In the genomic region with DNA sequence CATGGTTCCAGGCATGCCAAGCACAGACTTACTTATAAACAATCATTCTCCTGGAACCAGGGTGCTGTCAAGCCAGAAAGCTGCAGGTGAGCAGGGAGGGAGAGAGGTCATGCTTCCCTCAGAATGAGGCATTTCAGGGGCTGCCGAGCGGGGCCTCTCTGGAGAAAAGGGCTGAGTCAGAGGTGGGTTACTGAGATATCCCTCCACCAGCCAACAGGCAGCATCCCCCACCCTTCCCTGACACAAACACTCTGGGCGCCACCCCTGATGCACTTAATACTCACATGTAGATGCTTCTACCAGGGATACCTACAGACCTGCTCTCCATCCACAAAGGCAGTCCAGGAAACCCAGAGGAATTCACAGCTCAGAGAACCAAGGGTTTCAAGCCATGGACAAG, we compare ENCODE assay signal across 9 cellular contexts. TPM values are rescaled to one million over a fixed set of nuclear protein-coding genes. Genes with fewer than 3 reads are reported as not detected.
DNase-seq lines count a peak whose midpoint lies in the region; ATAC-seq, FAIRE-seq and TF ChIP-seq lines count a peak whose summit lies in the region.
"Had no signal": no experiment of that assay in that cellular context is flagged by ENCODE, and none has a peak within 500 bp of the region (broad histone marks: within the 10 kb centered on the region; RNA-seq: fewer than 3 reads in every experiment).

No MANE protein-coding gene starts in this region.

- CTCF ChIA-PET in K562 (lab: Yijun Ruan, JAX; ENCODE audit: low intra/inter-chr PET ratio), result no interaction called here

- H3K4me1 ChIP-seq in left ventricle myocardium inferior, result peaks cover 89% of the 10 kb centered on the region
- peaks cover 64% of the 10 kb centered on the region in 2 experiments for H3K4me1 ChIP-seq in K562 (replicated peaks in 1 of 2; ENCODE audit: control insufficient read depth in 2 of 2, insufficient read depth in 2 of 2, low read length in 2 of 2)
- peaks cover 51% of the 10 kb centered on the region for H3K4me1 ChIP-seq in mesodermal cell (ENCODE audit: control insufficient read depth, insufficient read depth, low read length, poor library complexity, severe bottlenecking)

- no peak for DNase-seq in left ventricle myocardium inferior
- DNase-seq in Right ventricle myocardium inferior (ENCODE audit: missing footprints), result no peak
- DNase-seq in K562 (ENCODE audit: extremely low read depth in 1 of 4, low spot score in 3 of 4), result peak in 3 of 4 experiments; percentile 40 to 85 (median 77)
- no peak for DNase-seq in NCI-H2171 treated with DMSO at 0.1 percent for 48 hours (lab: John Stamatoyannopoulos, UW)
- no peak for DNase-seq in germinal center (ENCODE audit: low spot score)
- DNase-seq in KG1 (lab: John Stamatoyannopoulos, UW), result no peak
- DNase-seq: MV-4-11 had no signal

- H4K20me1 ChIP-seq in K562 (replicated peaks; ENCODE audit: control insufficient read depth, insufficient read depth, low read length), result peaks cover 6% of the 10 kb centered on the region; the same call in 1 of the 2 replicates

- no peaks in the 10 kb centered on the region for H3K27me3 ChIP-seq in left ventricle myocardium inferior (ENCODE audit: low read depth)
- H3K27me3 ChIP-seq in K562 (ENCODE audit: control insufficient read depth in 2 of 2, insufficient read depth in 2 of 2, low read length in 2 of 2), result no peaks in the 10 kb centered on the region

- POLR2A ChIA-PET in K562 (lab: Yijun Ruan, JAX), result no interaction called here

- H3K9ac ChIP-seq in K562 (ENCODE audit: insufficient read depth in 1 of 2, low read depth in 2 of 2, low read length in 2 of 2), result peak overlapping the region; percentile 78 to 85; a peak in 3 of 4 replicates

- TF ChIP-seq CTCF in left ventricle myocardium inferior (IDR thresholded peaks at IDR 0.05; ENCODE audit: borderline replicate concordance) (no peak), K562 (IDR thresholded peaks at IDR 0.05 in 2 of 3, conservative IDR thresholded peaks at IDR 0.05 in 1 of 3; ENCODE audit: insufficient read depth in 2 of 3, low read depth in 1 of 3, low read length in 3 of 3) (no peak)

- peaks cover 95% of the 10 kb centered on the region for H3K79me2 ChIP-seq in K562 (ENCODE audit: control insufficient read depth, insufficient read depth, low read length)

- 9% methylated on average over 3 of the region's 3 CpGs for WGBS in K562 (ENCODE audit: insufficient coverage, low coverage, missing lambda C conversion rate)
- WGBS in mesodermal cell (ENCODE audit: insufficient coverage in 2 of 2), 2 experiments, result 90% methylated on average over 1 of the region's 3 CpGs; no CpG with 5 or more reads in 1 of the 2 experiments

- H3K36me3 ChIP-seq in left ventricle myocardium inferior, result no peaks in the 10 kb centered on the region
- peaks cover 43% of the 10 kb centered on the region for H3K36me3 ChIP-seq in K562 (ENCODE audit: control insufficient read depth, insufficient read depth, low read length)
- H3K36me3 ChIP-seq in mesodermal cell (ENCODE audit: control insufficient read depth, insufficient read depth, low read length), result peaks cover 23% of the 10 kb centered on the region

- TF ChIP-seq EP300 in K562 (IDR thresholded peaks at IDR 0.05; ENCODE audit: low read length), result no peak; the same call in 1 of the 2 replicates

- H3K4me3 ChIP-seq in left ventricle myocardium inferior (no peak overlapping the region), K562 (peak overlapping the region; percentile 37; the same call in 1 of the 2 replicates), mesodermal cell (ENCODE audit: extremely low read depth, insufficient read depth, low read length, poor library complexity, severe bottlenecking) (no peak overlapping the region)

- peak; percentile 49; the same call in 1 of the 2 replicates for TF ChIP-seq POLR2A in K562 (conservative IDR thresholded peaks at IDR 0.05)

- no peak for TF ChIP-seq RAD21 in K562 (CRISPR knock-in tag; conservative IDR thresholded peaks at IDR 0.05 in 1 of 2, IDR thresholded peaks at IDR 0.05 in 1 of 2)

- no peaks in the 10 kb centered on the region for H3K9me3 ChIP-seq in left ventricle myocardium inferior (replicated peaks)
- no peaks in the 10 kb centered on the region for H3K9me3 ChIP-seq in K562 (replicated peaks; ENCODE audit: control insufficient read depth, insufficient read depth, low read depth, low read length)
- H3K9me3 ChIP-seq in mesodermal cell (ENCODE audit: control insufficient read depth, low read length), result no peaks in the 10 kb centered on the region

- no TSS peak for BruUV-seq in K562 (replicated peaks; lab: Mats Ljungman, UMichigan)

- intact Hi-C loops in left ventricle myocardium inferior (cut with micrococcal nuclease) (no loop called here), Right ventricle myocardium inferior (cut with DNase I) (no loop called here), K562 (cut with micrococcal nuclease) (no loop called here)

- no peak for ATAC-seq in Right ventricle myocardium inferior
- ATAC-seq in K562, result peak; percentile 6
- no peak for ATAC-seq in HG03045 (IDR thresholded peaks at IDR 0.05; ENCODE audit: unreplicated experiment)

- H3K27ac ChIP-seq in left ventricle myocardium inferior (replicated peaks), result peak overlapping the region; percentile 97
- peak overlapping the region; percentile 98 for H3K27ac ChIP-seq in K562 (ENCODE audit: extremely low read depth, low read depth, low read length)
- H3K27ac ChIP-seq in mesodermal cell (ENCODE audit: low read depth, low read length, severe bottlenecking), result peak overlapping the region; percentile 96

- in situ Hi-C loops in K562 (cut with MboI), result no loop called here

- peak overlapping the region; percentile 92 for H3K4me2 ChIP-seq in K562 (ENCODE audit: insufficient read depth, low read length)

- FAIRE-seq in K562 (lab: Jason Lieb, UNC), result peak; percentile 15

- H3K9me1 ChIP-seq in K562 (ENCODE audit: control insufficient read depth, insufficient read depth, low read length), result peaks cover 2% of the 10 kb centered on the region

- H2AFZ ChIP-seq in K562 (ENCODE audit: low read depth, low read length), result no peak overlapping the region

RNA-seq across cellular contexts. Expression of a gene that starts 13.1 kb away (rescaled TPM):
- total RNA-seq in left ventricle myocardium inferior (69.8 TPM), Right ventricle myocardium inferior (77.9 TPM), K562 (2014; rRNA removed) (39.1 and 55.1 TPM in 2 replicates), K562 (2014; rRNA removed; fragmentation: Illumina TruSeq; extraction: Trizol) (18.5 and 22.8 TPM in 2 replicates), K562 (2015; rRNA removed; fragmentation: Illumina TruSeq; extraction: Trizol) (27.1 and 27.6 TPM in 2 replicates), K562 (2021) (90.1 and 94.3 TPM in 2 replicates)
- total RNA-seq in K562 (2011; cell fraction: chromatin; rRNA removed; ENCODE audit: low replicate concordance), result 24.8 and 55.6 TPM in 2 replicates
- 29.2 and 31.0 TPM in 2 replicates for total RNA-seq in K562 (2011; cell fraction: nucleolus; rRNA removed)
- 30.9 and 40.1 TPM in 2 replicates for total RNA-seq in K562 (2011; cell fraction: nucleoplasm; rRNA removed)
- polyA plus RNA-seq in K562 (2011; rRNA removed) (57.8 and 73.8 TPM in 2 replicates), K562 (2014; fragmentation: Illumina TruSeq; extraction: Trizol) (62.9 and 78.0 TPM in 2 replicates), K562 (2014; fragmentation: Nextera tagmentation; extraction: Ambion mirVana) (1 to 10 TPM in 1 of 2 experiments, under 1 TPM in 1; 0.69 to 1.7 TPM), K562 (2014; rRNA removed) (59.0 and 63.1 TPM in 2 replicates)
- polyA plus RNA-seq in K562 (2011; cell fraction: cytosol; rRNA removed), result 46.1 and 62.2 TPM in 2 replicates
- 37.6 and 46.3 TPM in 2 replicates for polyA plus RNA-seq in K562 (2011; cell fraction: nucleus; rRNA removed)
- 62.9 and 132 TPM in 2 replicates for polyA plus RNA-seq in K562 (2012)
- 49.4 and 58.5 TPM in 2 replicates for polyA minus RNA-seq in K562 (2011; rRNA and poly(A)+ RNA removed)
- 25.9 and 28.4 TPM in 2 replicates for polyA minus RNA-seq in K562 (2011; cell fraction: cytosol; rRNA and poly(A)+ RNA removed)
- polyA minus RNA-seq in K562 (2011; cell fraction: nucleus; rRNA and poly(A)+ RNA removed), result 9.8 and 13.2 TPM in 2 replicates
- 40.0 TPM for polyA plus RNA-seq in mesodermal cell (2013, experiment 1 of 2)
- 35.6 TPM for polyA plus RNA-seq in mesodermal cell (2013, experiment 2 of 2)

RNA-seq across cellular contexts. Expression of a gene that starts 25.1 kb away (rescaled TPM):
- 53.6 TPM for total RNA-seq in left ventricle myocardium inferior
- total RNA-seq in Right ventricle myocardium inferior, result 59.3 TPM
- 20.5 and 63.8 TPM in 2 replicates for total RNA-seq in K562 (2011; cell fraction: chromatin; rRNA removed; ENCODE audit: low replicate concordance)
- 55.5 and 59.9 TPM in 2 replicates for total RNA-seq in K562 (2011; cell fraction: nucleolus; rRNA removed)
- total RNA-seq in K562 (2011; cell fraction: nucleoplasm; rRNA removed), result 40.9 and 45.8 TPM in 2 replicates
- 68.9 and 94.6 TPM in 2 replicates for total RNA-seq in K562 (2014; rRNA removed)
- 9.8 and 13.2 TPM in 2 replicates for total RNA-seq in K562 (2014; rRNA removed; fragmentation: Illumina TruSeq; extraction: Trizol)
- 21.8 and 23.3 TPM in 2 replicates for total RNA-seq in K562 (2015; rRNA removed; fragmentation: Illumina TruSeq; extraction: Trizol)
- 85.7 and 88.0 TPM in 2 replicates for total RNA-seq in K562 (2021)
- polyA plus RNA-seq in K562 (2011; rRNA removed), result 91.4 and 95.2 TPM in 2 replicates
- 111 and 190 TPM in 2 replicates for polyA plus RNA-seq in K562 (2011; cell fraction: cytosol; rRNA removed)
- polyA plus RNA-seq in K562 (2011; cell fraction: nucleus; rRNA removed), result 44.9 and 48.3 TPM in 2 replicates
- 91.2 and 105 TPM in 2 replicates for polyA plus RNA-seq in K562 (2012)
- polyA plus RNA-seq in K562 (2014; fragmentation: Illumina TruSeq; extraction: Trizol), result 122 and 153 TPM in 2 replicates
- 10 to 100 TPM; 34.8 to 56.9 TPM for polyA plus RNA-seq in K562 (2014; fragmentation: Nextera tagmentation; extraction: Ambion mirVana)
- 146 and 168 TPM in 2 replicates for polyA plus RNA-seq in K562 (2014; rRNA removed)
- 26.2 and 41.8 TPM in 2 replicates for polyA minus RNA-seq in K562 (2011; rRNA and poly(A)+ RNA removed)
- 26.6 and 38.0 TPM in 2 replicates for polyA minus RNA-seq in K562 (2011; cell fraction: cytosol; rRNA and poly(A)+ RNA removed)
- polyA minus RNA-seq in K562 (2011; cell fraction: nucleus; rRNA and poly(A)+ RNA removed), result 17.1 and 23.5 TPM in 2 replicates
- 39.4 TPM for polyA plus RNA-seq in mesodermal cell (2013, experiment 1 of 2)
- polyA plus RNA-seq in mesodermal cell (2013, experiment 2 of 2), result 36.1 TPM

RNA-seq across cellular contexts. Expression of a gene that starts 49.2 kb away (rescaled TPM):
- total RNA-seq in left ventricle myocardium inferior, result 10.6 TPM
- 10.9 TPM for total RNA-seq in Right ventricle myocardium inferior
- total RNA-seq in K562 (2011; cell fraction: chromatin; rRNA removed; ENCODE audit: low replicate concordance), result 1.1 and 4.4 TPM in 2 replicates
- 19.2 and 19.5 TPM in 2 replicates for total RNA-seq in K562 (2011; cell fraction: nucleolus; rRNA removed)
- total RNA-seq in K562 (2011; cell fraction: nucleoplasm; rRNA removed), result 6.2 and 6.6 TPM in 2 replicates
- 61.5 and 65.7 TPM in 2 replicates for total RNA-seq in K562 (2014; rRNA removed)
- total RNA-seq in K562 (2014; rRNA removed; fragmentation: Illumina TruSeq; extraction: Trizol), result 0.29 and 0.44 TPM in 2 replicates
- 4.6 and 5.9 TPM in 2 replicates for total RNA-seq in K562 (2015; rRNA removed; fragmentation: Illumina TruSeq; extraction: Trizol)
- total RNA-seq in K562 (2021), result 27.2 and 27.8 TPM in 2 replicates
- polyA plus RNA-seq in K562 (2011; rRNA removed), result 2.4 and 5.3 TPM in 2 replicates
- 12.0 and 70.7 TPM in 2 replicates for polyA plus RNA-seq in K562 (2011; cell fraction: cytosol; rRNA removed)
- polyA plus RNA-seq in K562 (2011; cell fraction: nucleus; rRNA removed), result 4.3 and 9.6 TPM in 2 replicates
- polyA plus RNA-seq in K562 (2012), result 22.6 and 37.3 TPM in 2 replicates
- polyA plus RNA-seq in K562 (2014; fragmentation: Illumina TruSeq; extraction: Trizol), result 0.68 and 2.1 TPM in 2 replicates
- under 1 TPM; 0.08 to 0.13 TPM for polyA plus RNA-seq in K562 (2014; fragmentation: Nextera tagmentation; extraction: Ambion mirVana)
- 39.1 and 41.3 TPM in 2 replicates for polyA plus RNA-seq in K562 (2014; rRNA removed)
- polyA minus RNA-seq in K562 (2011; rRNA and poly(A)+ RNA removed), result 0.36 TPM in 1 of 2 replicates, not detected in the other
- polyA minus RNA-seq in K562 (2011; cell fraction: cytosol; rRNA and poly(A)+ RNA removed), result 6.1 and 7.3 TPM in 2 replicates
- 2.0 and 2.2 TPM in 2 replicates for polyA minus RNA-seq in K562 (2011; cell fraction: nucleus; rRNA and poly(A)+ RNA removed)
- polyA plus RNA-seq in mesodermal cell (2013, experiment 1 of 2), result 108 TPM
- polyA plus RNA-seq in mesodermal cell (2013, experiment 2 of 2), result 89.0 TPM

Comparison
In these comparisons a context has a peak if more than half of its experiments do, and no peak if none do; other contexts are left out.
1. DNase-seq: peak in K562 (3 of 4); none in left ventricle myocardium inferior (single experiment), Right ventricle myocardium inferior (single experiment), NCI-H2171 treated with DMSO at 0.1 percent for 48 hours (single experiment), germinal center (single experiment) and KG1 (single experiment).
2. Peak in every context shown above with its lines, with median percentiles within 50 percentile points of each other: H3K27ac ChIP-seq.